Comparison of ENCODE assay signal across 12 cellular contexts in genomic region chr20:46252352-46253091, GRCh38. TPM values are rescaled to one million over a fixed set of nuclear protein-coding genes. Genes with fewer than 3 reads are reported as not detected.
"Had no signal": no experiment of that assay in that cellular context is flagged by ENCODE, and none has a peak within 500 bp of the region (broad histone marks: within the 10 kb centered on the region; RNA-seq: fewer than 3 reads in every experiment).

No MANE protein-coding gene starts in this region.

- H3K27ac ChIP-seq: colonic mucosa, parathyroid adenoma, sigmoid colon, testis, upper lobe of right lung had no signal

- DNase-seq: activated CD4-positive, alpha-beta T cell treated with anti-CD3 and anti-CD28 coated beads, Interleukin-2, amount 10 ng/mL, durations not matched to agents 7 days and 5 days; activated CD8-positive, alpha-beta memory T cell treated with anti-CD3 and anti-CD28 coated beads, Interleukin-2, amount 50 U/mL, for 4 hours; activated naive CD4-positive, alpha-beta T cell treated with anti-CD3 and anti-CD28 coated beads for 36 hours; activated T-cell treated with anti-CD3 and anti-CD28 coated beads, Interleukin-2, amount 50 U/mL, for 4 hours; erythroblast; sigmoid colon; stimulated activated CD4-positive, alpha-beta T cell treated with anti-CD3 and anti-CD28 coated beads, Interleukin-4, amount 100 ng/mL, for 24 hours; upper lobe of right lung had no signal

- H3K4me1 ChIP-seq: colonic mucosa, sigmoid colon, upper lobe of right lung had no signal

- H3K36me3 ChIP-seq: colonic mucosa, sigmoid colon, upper lobe of right lung had no signal

- H3K79me2 ChIP-seq: parathyroid adenoma had no signal

- H3K9me3 ChIP-seq: colonic mucosa, sigmoid colon, testis, upper lobe of right lung had no signal

- H3K4me3 ChIP-seq: colonic mucosa, sigmoid colon, testis, upper lobe of right lung had no signal

- H2AFZ ChIP-seq: parathyroid adenoma had no signal

- H3K27me3 ChIP-seq: testis had no signal

- H3K9ac ChIP-seq: parathyroid adenoma had no signal

RNA-seq across cellular contexts. Expression of gene CDH22, which starts 55.8 kb away (rescaled TPM):
- total RNA-seq: activated CD4-positive, alpha-beta T cell treated with anti-CD3 and anti-CD28 coated beads, Interleukin-2, amount 10 ng/mL, durations not matched to agents 7 days and 5 days; activated T-cell treated with anti-CD3 and anti-CD28 coated beads, Interleukin-2, amount 50 U/mL, for 4 hours had no signal
- polyA plus RNA-seq: keratinocyte had no signal
